In the genomic region with DNA sequence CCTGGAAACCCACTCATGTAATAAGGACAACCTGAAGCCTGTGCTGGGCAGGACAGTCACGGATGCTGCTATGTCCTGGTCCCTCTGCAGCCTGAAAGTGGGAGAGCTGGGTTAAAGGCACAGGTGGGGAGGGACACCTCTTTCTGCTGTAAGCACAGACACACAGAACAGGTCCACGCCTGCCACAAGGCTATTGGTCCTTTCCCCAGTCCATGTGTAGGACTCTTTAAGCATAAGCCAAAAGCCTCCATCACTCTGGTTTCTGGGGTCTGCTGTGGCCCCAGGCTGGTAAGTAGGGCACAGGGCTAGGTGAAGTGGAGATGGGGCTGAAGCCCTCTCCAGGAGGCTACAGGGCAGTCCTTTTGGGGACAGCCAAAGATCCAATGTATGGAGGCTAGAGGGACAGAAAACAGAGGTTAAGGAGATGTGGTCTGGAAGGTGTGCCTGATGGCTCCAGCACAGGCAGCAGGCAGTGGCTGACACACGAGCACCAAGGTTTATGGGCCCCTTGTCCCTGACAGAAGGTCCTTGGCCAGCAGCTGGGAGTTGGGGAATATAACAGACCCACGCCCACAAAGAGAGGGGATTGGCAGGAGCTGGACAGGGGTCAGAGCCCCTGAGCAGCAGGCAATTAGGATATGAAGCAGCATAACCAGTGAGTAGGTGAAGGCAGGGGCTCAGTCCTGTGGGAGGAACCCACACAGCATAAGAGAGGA, we compare ENCODE assay signal across 18 cellular contexts.
DNase-seq lines count a peak whose midpoint lies in the region; TF ChIP-seq lines count a peak whose summit lies in the region.
"Had no signal": no experiment of that assay in that cellular context is flagged by ENCODE, and none has a peak within 500 bp of the region (broad histone marks: within the 10 kb centered on the region; RNA-seq: fewer than 3 reads in every experiment).

No MANE protein-coding gene starts in this region.

- H3K9me3 ChIP-seq in right atrium auricular region = no peaks in the 10 kb centered on the region
- no peaks in the 10 kb centered on the region for H3K9me3 ChIP-seq in neuronal stem cell (replicated peaks in 1 of 2; ENCODE audit: control insufficient read depth in 2 of 2, insufficient read depth in 1 of 2, low read depth in 1 of 2, low read length in 2 of 2)
- no peaks in the 10 kb centered on the region for H3K9me3 ChIP-seq in mammary epithelial cell (replicated peaks; ENCODE audit: insufficient read depth, low read length)

- in situ Hi-C loops in mammary epithelial cell (cut with MboI; ENCODE audit: low sequenced_read_pairs in 2 of 2) = no loop called here

- H3K4me2 ChIP-seq in neuronal stem cell (ENCODE audit: insufficient read depth, low read length, poor library complexity, severe bottlenecking) (no peak overlapping the region), mammary epithelial cell (ENCODE audit: insufficient read depth, low read depth, low read length) (no peak overlapping the region)
- H3K4me2 ChIP-seq: KMS-11 had no signal

- H3K79me2 ChIP-seq in mammary epithelial cell (ENCODE audit: insufficient read depth, low read length) = no peaks in the 10 kb centered on the region

- H2AFZ ChIP-seq in neuronal stem cell (ENCODE audit: low read length) (no peak overlapping the region), mammary epithelial cell (ENCODE audit: low read depth, low read length) (no peak overlapping the region)

- dilution Hi-C loops in mammary epithelial cell (cut with HindIII; ENCODE audit: low sequenced_read_pairs) = no loop called here

- H3K4me1 Mint-ChIP-seq in type B pancreatic cell (ENCODE audit: unreplicated experiment) = no peaks in the 10 kb centered on the region

- peak overlapping the region; percentile 58 for H3K23ac ChIP-seq in neuronal stem cell (ENCODE audit: low read depth, low read length, poor library complexity)

- no peak overlapping the region for H2BK120ac ChIP-seq in neuronal stem cell (ENCODE audit: low read depth, low read length)

- H3K79me1 ChIP-seq in neuronal stem cell (ENCODE audit: low read depth, low read length) = no peaks in the 10 kb centered on the region

- H3K36me3 ChIP-seq in right atrium auricular region = no peaks in the 10 kb centered on the region
- no peaks in the 10 kb centered on the region for H3K36me3 ChIP-seq in neuronal stem cell (replicated peaks in 1 of 2; ENCODE audit: control insufficient read depth in 2 of 2, insufficient read depth in 2 of 2, low read length in 2 of 2)
- no peaks in the 10 kb centered on the region for H3K36me3 ChIP-seq in mammary epithelial cell (ENCODE audit: insufficient read depth, low read length)

- intact Hi-C loops in cardiac septum (cut with DNase I) = no loop called here
- intact Hi-C loops in mammary epithelial cell (cut with micrococcal nuclease) = no loop called here

- WGBS in neuronal stem cell (ENCODE audit: extremely low coverage in 2 of 2, insufficient read length in 2 of 2, insufficient replicate concordance in 1 of 2), 2 donors = no CpG with 5 or more reads among the region's 4 CpGs
- WGBS in mammary epithelial cell (ENCODE audit: low coverage, missing lambda C conversion rate) = 29% methylated on average over 2 of the region's 4 CpGs

- H3K4me3 Mint-ChIP-seq in type B pancreatic cell = no peak overlapping the region
- H3K4me3 Mint-ChIP-seq: CD4-positive, alpha-beta T cell; HFFc6 had no signal

- CTCF ChIA-PET in mammary epithelial cell (lab: Charles Lee; ENCODE audit: low non-redundant PET) = no interaction called here

- no peak overlapping the region for H2BK5ac ChIP-seq in neuronal stem cell (ENCODE audit: low read length)

- peak overlapping the region; percentile 85 for H3K18ac ChIP-seq in neuronal stem cell (ENCODE audit: low read length)

- H3K9ac ChIP-seq in neuronal stem cell (ENCODE audit: low read depth, low read length, poor library complexity) = no peak overlapping the region
- H3K9ac ChIP-seq in mammary epithelial cell (ENCODE audit: insufficient read depth, low read length) = no peak overlapping the region
- H3K9ac ChIP-seq: KMS-11 had no signal

- H4K91ac ChIP-seq in neuronal stem cell (ENCODE audit: low read depth, low read length, poor library complexity) = no peak overlapping the region

- no peak overlapping the region for H2BK12ac ChIP-seq in neuronal stem cell (ENCODE audit: low read length)

- H4K20me1 ChIP-seq in mammary epithelial cell (ENCODE audit: insufficient read depth, low read length) = no peaks in the 10 kb centered on the region

- DNase-seq in right atrium auricular region (ENCODE audit: low spot score) = peak; percentile 38
- DNase-seq in cardiac septum (ENCODE audit: low spot score) = no peak
- peak; percentile 40 for DNase-seq in coronary artery (ENCODE audit: low spot score)
- no peak for DNase-seq in neuronal stem cell (ENCODE audit: low spot score)
- no peak for DNase-seq in mammary epithelial cell
- DNase-seq in type B pancreatic cell (ENCODE audit: extremely low spot score, unreplicated experiment) = no peak
- no peak for DNase-seq in NOMO-1 treated with dmso at 0.1 percent for 144 hours (lab: John Stamatoyannopoulos, UW; ENCODE audit: unreplicated experiment)
- DNase-seq: CD4-positive, alpha-beta T cell; DMS53; EL; HFFc6; MV-4-11; NCI-H1694 treated with DMSO at 0.1 percent for 48 hours; NCI-H748 treated with DMSO at 0.1 percent for 48 hours; NK-92 treated with Interleukin-12 subunit alpha and Interleukin-12 subunit beta, amount 100 ng/mL, for 24 hours; OCI-M1; SHP77 treated with DMSO at 0.1 percent for 48 hours had no signal

- no peak overlapping the region for H2BK15ac ChIP-seq in neuronal stem cell (ENCODE audit: low read length)

- H2AK5ac ChIP-seq in neuronal stem cell (ENCODE audit: low read depth, low read length) = peak overlapping the region; percentile 60

- H3K27me3 ChIP-seq in right atrium auricular region = no peaks in the 10 kb centered on the region
- peaks cover 0 to 18% (median 0%) of the 10 kb centered on the region in 3 experiments for H3K27me3 ChIP-seq in neuronal stem cell (ENCODE audit: control insufficient read depth in 3 of 3, insufficient read depth in 3 of 3, low read depth in 1 of 3, low read length in 3 of 3)
- H3K27me3 ChIP-seq in mammary epithelial cell (ENCODE audit: insufficient read depth, low read length) = peaks cover 4% of the 10 kb centered on the region

- H3K27ac ChIP-seq in right atrium auricular region = no peak overlapping the region
- H3K27ac ChIP-seq in coronary artery = no peak overlapping the region
- H3K27ac ChIP-seq in neuronal stem cell (replicated peaks; ENCODE audit: low read length) = no peak overlapping the region
- no peak overlapping the region for H3K27ac ChIP-seq in mammary epithelial cell (ENCODE audit: insufficient read depth, low read depth, low read length)
- H3K27ac ChIP-seq: KMS-11 had no signal

- H3K27me3 Mint-ChIP-seq in type B pancreatic cell = peaks cover 38% of the 10 kb centered on the region

- H3K9me3 Mint-ChIP-seq in type B pancreatic cell = no peaks in the 10 kb centered on the region
- H3K9me3 Mint-ChIP-seq: CD4-positive, alpha-beta T cell; HFFc6 had no signal

- no TSS peak for BruUV-seq in mammary epithelial cell (replicated peaks; lab: Mats Ljungman, UMichigan)

- H3K4me1 ChIP-seq in right atrium auricular region (peaks cover 0 to 9% of the 10 kb centered on the region in 2 donors), neuronal stem cell (ENCODE audit: control insufficient read depth in 2 of 2, insufficient read depth in 1 of 2, low read depth in 1 of 2, low read length in 2 of 2) (no peaks in the 10 kb centered on the region), mammary epithelial cell (ENCODE audit: insufficient read depth, low read length) (no peaks in the 10 kb centered on the region)

- peak overlapping the region; percentile 63 for H3K14ac ChIP-seq in neuronal stem cell (ENCODE audit: low read length)

- H4K8ac ChIP-seq in neuronal stem cell (ENCODE audit: low read depth, low read length) = no peak overlapping the region

- H3K27ac Mint-ChIP-seq in type B pancreatic cell = no peak overlapping the region
- H3K27ac Mint-ChIP-seq: CD4-positive, alpha-beta T cell; HFFc6 had no signal

- TF ChIP-seq CTCF in right atrium auricular region (IDR thresholded peaks at IDR 0.05) = no peak
- TF ChIP-seq CTCF in coronary artery (IDR thresholded peaks at IDR 0.05) = no peak
- TF ChIP-seq CTCF in mammary epithelial cell (conservative IDR thresholded peaks at IDR 0.05 in 1 of 2, IDR thresholded peaks at IDR 0.05 in 1 of 2; ENCODE audit: extremely low read depth in 1 of 2, insufficient read depth in 1 of 2, low read depth in 1 of 2, low read length in 2 of 2) = no peak
- TF ChIP-seq CTCF in type B pancreatic cell (conservative IDR thresholded peaks at IDR 0.05) = no peak

- no peak overlapping the region for H3K4ac ChIP-seq in neuronal stem cell (ENCODE audit: low read length)

- H3K4me3 ChIP-seq in right atrium auricular region (no peak overlapping the region), coronary artery (no peak overlapping the region), neuronal stem cell (ENCODE audit: low read length in 2 of 2) (no peak overlapping the region), mammary epithelial cell (replicated peaks in 1 of 3; ENCODE audit: insufficient read depth in 1 of 3, low read depth in 2 of 3, low read length in 3 of 3) (no peak overlapping the region)

- H3K36me3 Mint-ChIP-seq in type B pancreatic cell = no peaks in the 10 kb centered on the region

Comparison
In these comparisons a context has a peak if more than half of its experiments do, and no peak if none do; other contexts are left out.
1. DNase-seq: peak in right atrium auricular region (single experiment) and coronary artery (single experiment); none in cardiac septum (single experiment), neuronal stem cell (single experiment), mammary epithelial cell (single experiment), type B pancreatic cell (single experiment) and NOMO-1 treated with dmso at 0.1 percent for 144 hours (single experiment).